ENCODE assay signal across 8 cellular contexts in the genomic region with DNA sequence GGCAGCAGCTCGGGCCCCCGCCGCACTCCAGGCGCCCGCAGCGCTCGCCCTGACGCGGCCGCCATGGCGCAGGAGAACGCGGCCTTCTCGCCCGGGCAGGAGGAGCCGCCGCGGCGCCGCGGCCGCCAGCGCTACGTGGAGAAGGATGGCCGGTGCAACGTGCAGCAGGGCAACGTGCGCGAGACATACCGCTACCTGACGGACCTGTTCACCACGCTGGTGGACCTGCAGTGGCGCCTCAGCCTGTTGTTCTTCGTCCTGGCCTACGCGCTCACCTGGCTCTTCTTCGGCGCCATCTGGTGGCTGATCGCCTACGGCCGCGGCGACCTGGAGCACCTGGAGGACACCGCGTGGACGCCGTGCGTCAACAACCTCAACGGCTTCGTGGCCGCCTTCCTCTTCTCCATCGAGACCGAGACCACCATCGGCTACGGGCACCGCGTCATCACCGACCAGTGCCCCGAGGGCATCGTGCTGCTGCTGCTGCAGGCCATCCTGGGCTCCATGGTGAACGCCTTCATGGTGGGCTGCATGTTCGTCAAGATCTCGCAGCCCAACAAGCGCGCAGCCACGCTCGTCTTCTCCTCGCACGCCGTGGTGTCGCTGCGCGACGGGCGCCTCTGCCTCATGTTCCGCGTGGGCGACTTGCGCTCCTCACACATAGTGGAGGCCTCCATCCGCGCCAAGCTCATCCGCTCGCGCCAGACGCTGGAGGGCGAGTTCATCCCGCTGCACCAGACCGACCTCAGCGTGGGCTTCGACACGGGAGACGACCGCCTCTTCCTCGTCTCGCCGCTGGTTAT. TPM values are rescaled to one million over a fixed set of nuclear protein-coding genes. Genes with fewer than 3 reads are reported as not detected.
DNase-seq lines count a peak whose midpoint lies in the region; ATAC-seq, FAIRE-seq and TF ChIP-seq lines count a peak whose summit lies in the region.

No MANE protein-coding gene starts in this region.

- FAIRE-seq in RCC 7860 (lab: Jason Lieb, UNC), result no peak

- no peak overlapping the region for H3K4me3 ChIP-seq in LNCaP clone FGC (ENCODE audit: low read depth, low read length)

- peak; percentile 60 for ATAC-seq in GM18861 (IDR thresholded peaks at IDR 0.05; ENCODE audit: unreplicated experiment)
- ATAC-seq in left lobe of liver, result peak; percentile 88
- ATAC-seq in HG02763 (IDR thresholded peaks at IDR 0.05; ENCODE audit: unreplicated experiment), result no peak

- peak; percentile 99 for TF ChIP-seq CTCF in LNCaP clone FGC (IDR thresholded peaks at IDR 0.05; ENCODE audit: control insufficient read depth, extremely low read depth, insufficient read depth)

- DNase-seq in LNCaP clone FGC (ENCODE audit: low read depth) (peak; percentile 71), cerebellum (ENCODE audit: low spot score) (peak; percentile 82), left lobe of liver (ENCODE audit: low spot score) (peak; percentile 77), RCC 7860 (ENCODE audit: low spot score) (no peak)
- peak; percentile 58 for DNase-seq in activated CD4-positive, alpha-beta T cell treated with anti-CD3 and anti-CD28 coated beads for 1 hour
- peak; percentile 44 to 74 (median 59) for DNase-seq in stimulated activated CD4-positive, alpha-beta T cell treated with anti-CD3 and anti-CD28 coated beads, TNF-alpha, amount 100 ng/mL, for 24 hours (ENCODE audit: low read depth in 3 of 3)

RNA-seq across cellular contexts. Expression of a gene that starts 2.8 kb away (rescaled TPM):
- total RNA-seq in cerebellum (12.0 TPM), left lobe of liver (not detected)

RNA-seq across cellular contexts. Expression of a gene that starts 14.2 kb away (rescaled TPM):
- total RNA-seq in cerebellum, result 3.4 TPM
- total RNA-seq in left lobe of liver, result 0.28 TPM

RNA-seq across cellular contexts. Expression of a gene that starts 14.2 kb away (rescaled TPM):
- total RNA-seq in cerebellum (24.0 TPM), left lobe of liver (54.5 TPM)

RNA-seq across cellular contexts. Expression of a gene that starts 31.4 kb away (rescaled TPM):
- total RNA-seq in cerebellum, result 118 TPM
- total RNA-seq in left lobe of liver, result 0.45 TPM

RNA-seq across cellular contexts. Expression of a gene that starts 52.4 kb away (rescaled TPM):
- total RNA-seq in cerebellum (8.7 TPM), left lobe of liver (3.4 TPM)

Comparison
In these comparisons a context has a peak if more than half of its experiments do, and no peak if none do; other contexts are left out.
1. RNA of a gene that starts 2.8 kb away (total RNA-seq): 12.0 TPM in cerebellum (single experiment); not detected in left lobe of liver (single experiment); every median in the first group is over 10 times any median in the second.